8 cellular contexts compared by ENCODE assay signal in genomic region chr5:168047043-168047668, GRCh38.
DNase-seq lines count a peak whose midpoint lies in the region; ATAC-seq, FAIRE-seq and TF ChIP-seq lines count a peak whose summit lies in the region.

No MANE protein-coding gene starts in this region.

- peaks cover 18% of the 10 kb centered on the region; the same call in 1 of the 2 replicates for H3K27me3 ChIP-seq in PC-9 (ENCODE audit: insufficient read depth, low read depth)
- H3K27me3 ChIP-seq in pancreas: no peaks in the 10 kb centered on the region
- no peaks in the 10 kb centered on the region for H3K27me3 ChIP-seq in naive thymus-derived CD4-positive, alpha-beta T cell (ENCODE audit: control insufficient read depth in 2 of 2, insufficient read depth in 2 of 2, low read length in 2 of 2)
- H3K27me3 ChIP-seq in uterus: no peaks in the 10 kb centered on the region

- ATAC-seq in GM18502 (IDR thresholded peaks at IDR 0.05; ENCODE audit: poor library complexity, unreplicated experiment): peak; percentile 87
- ATAC-seq in pancreas: peak; percentile 91 to 98 (median 96)
- no peak for ATAC-seq in naive thymus-derived CD4-positive, alpha-beta T cell

- H3K9me3 ChIP-seq in PC-9 (ENCODE audit: insufficient read depth, low read depth): no peaks in the 10 kb centered on the region
- H3K9me3 ChIP-seq in pancreas: no peaks in the 10 kb centered on the region
- no peaks in the 10 kb centered on the region for H3K9me3 ChIP-seq in naive thymus-derived CD4-positive, alpha-beta T cell (ENCODE audit: control insufficient read depth in 2 of 3, low read length in 3 of 3)
- H3K9me3 ChIP-seq in uterus: no peaks in the 10 kb centered on the region

- POLR2A ChIA-PET in PC-9 (lab: Charles Lee; ENCODE audit: unreplicated experiment): no interaction called here
- POLR2A ChIA-PET in naive thymus-derived CD4-positive, alpha-beta T cell (lab: Charles Lee): no interaction called here

- H3K36me3 Mint-ChIP-seq in naive thymus-derived CD4-positive, alpha-beta T cell: no peaks in the 10 kb centered on the region

- H3K9me3 Mint-ChIP-seq in naive thymus-derived CD4-positive, alpha-beta T cell: peaks cover 0 to 2% (median 0%) of the 10 kb centered on the region in 11 donors

- H3K36me3 ChIP-seq in PC-9 (ENCODE audit: low read depth) (no peaks in the 10 kb centered on the region), pancreas (no peaks in the 10 kb centered on the region), uterus (no peaks in the 10 kb centered on the region)
- H3K36me3 ChIP-seq in naive thymus-derived CD4-positive, alpha-beta T cell (ENCODE audit: control insufficient read depth in 2 of 3, insufficient read depth in 3 of 3, low read length in 3 of 3): no peaks in the 10 kb centered on the region

- TF ChIP-seq POLR2A in uterus (IDR thresholded peaks at IDR 0.05): no peak

- H3K4me3 ChIP-seq in PC-9: no peak overlapping the region
- H3K4me3 ChIP-seq in pancreas: no peak overlapping the region
- H3K4me3 ChIP-seq in naive thymus-derived CD4-positive, alpha-beta T cell (ENCODE audit: low read length): no peak overlapping the region
- H3K4me3 ChIP-seq in uterus: no peak overlapping the region

- H3K4me1 Mint-ChIP-seq in naive thymus-derived CD4-positive, alpha-beta T cell: no peaks in the 10 kb centered on the region

- peaks cover 0 to 11% (median 0%) of the 10 kb centered on the region in 5 donors for H3K27me3 Mint-ChIP-seq in naive thymus-derived CD4-positive, alpha-beta T cell

- no peak overlapping the region for H2AFZ ChIP-seq in PC-9

- H3F3A ChIP-seq in PC-9 (ENCODE audit: insufficient read depth, low read depth): no peaks in the 10 kb centered on the region

- TF ChIP-seq CTCF in PC-9 (conservative IDR thresholded peaks at IDR 0.05) (peak; percentile 62), pancreas (IDR thresholded peaks at IDR 0.05) (peak in 3 of 4 donors; percentile 25 to 31 (median 30)), uterus (IDR thresholded peaks at IDR 0.05) (peak in 1 of 4 experiments; percentile 18)

- intact Hi-C loops in PC-9 (cut with micrococcal nuclease; ENCODE audit: unreplicated experiment) (loop anchor here (1.0 to 10.0 kb wide), 4 partner anchors 168 to 1085 kb away; no protein-coding TSS in a partner anchor), pancreas (cut with DNase I) (no loop called here), uterus (cut with DNase I; ENCODE audit: low total_unique reads) (no loop called here)
- intact Hi-C loops in naive thymus-derived CD4-positive, alpha-beta T cell (cut with micrococcal nuclease): loop anchor here in 1 of 2 donors (10.0 kb wide), 1 partner anchor 322 kb away; no protein-coding TSS in a partner anchor

- no peak overlapping the region for H3K4me2 ChIP-seq in PC-9

- no peaks in the 10 kb centered on the region for H3K4me1 ChIP-seq in PC-9 (replicated peaks; ENCODE audit: insufficient read depth)
- no peaks in the 10 kb centered on the region for H3K4me1 ChIP-seq in pancreas
- no peaks in the 10 kb centered on the region for H3K4me1 ChIP-seq in naive thymus-derived CD4-positive, alpha-beta T cell (ENCODE audit: control insufficient read depth in 2 of 2, insufficient read depth in 2 of 2, low read length in 2 of 2)
- H3K4me1 ChIP-seq in uterus: no peaks in the 10 kb centered on the region

- peak; percentile 75 for DNase-seq in Ammon's horn (ENCODE audit: low spot score)
- peak; percentile 57 for DNase-seq in HT1080 (ENCODE audit: low read depth)
- DNase-seq in PC-9: peak; percentile 47 to 64
- peak; percentile 33 for DNase-seq in fibroblast of peridontal ligament (ENCODE audit: extremely low read depth)
- DNase-seq in pancreas: peak in 4 of 6 donors; percentile 58 to 77 (median 66)
- no peak for DNase-seq in naive thymus-derived CD4-positive, alpha-beta T cell
- DNase-seq in uterus: no peak

- WGBS in pancreas, 2 donors: 41 to 44% methylated on average over 11 of the region's 11 CpGs

- CTCF ChIA-PET in PC-9 (lab: Charles Lee): interaction anchor here (0.5 to 0.7 kb wide), 4 partner anchors 173 to 1637 kb away, joined by 3 to 17 read pairs (median 4); no protein-coding TSS in a partner anchor
- CTCF ChIA-PET in naive thymus-derived CD4-positive, alpha-beta T cell (lab: Charles Lee): no interaction called here

- no peak overlapping the region for H3K27ac Mint-ChIP-seq in naive thymus-derived CD4-positive, alpha-beta T cell

- H3K79me2 ChIP-seq in PC-9 (ENCODE audit: low read depth): no peaks in the 10 kb centered on the region

- H3K9me2 ChIP-seq in PC-9 (ENCODE audit: insufficient read depth): no peaks in the 10 kb centered on the region

- H3K4me3 Mint-ChIP-seq in naive thymus-derived CD4-positive, alpha-beta T cell: no peak overlapping the region

- BruUV-seq in PC-9 (replicated peaks; lab: Mats Ljungman, UMichigan): no TSS peak

- FAIRE-seq in pancreas (lab: Jason Lieb, UNC): no peak

- H3K27ac ChIP-seq in PC-9: no peak overlapping the region
- no peak overlapping the region for H3K27ac ChIP-seq in pancreas
- H3K27ac ChIP-seq in naive thymus-derived CD4-positive, alpha-beta T cell (ENCODE audit: low read depth, low read length): no peak overlapping the region
- H3K27ac ChIP-seq in uterus: no peak overlapping the region

- H4K20me1 ChIP-seq in PC-9 (ENCODE audit: insufficient read depth): no peaks in the 10 kb centered on the region

Comparison
In these comparisons a context has a peak if more than half of its experiments do, and no peak if none do; other contexts are left out.
1. DNase-seq: peak in Ammon's horn (single experiment), HT1080 (single experiment), PC-9 (2 of 2), fibroblast of peridontal ligament (single experiment) and pancreas (4 of 6); none in naive thymus-derived CD4-positive, alpha-beta T cell (0 of 9) and uterus (0 of 2).